ENCODE assay signal across 19 cellular contexts in the genomic region with DNA sequence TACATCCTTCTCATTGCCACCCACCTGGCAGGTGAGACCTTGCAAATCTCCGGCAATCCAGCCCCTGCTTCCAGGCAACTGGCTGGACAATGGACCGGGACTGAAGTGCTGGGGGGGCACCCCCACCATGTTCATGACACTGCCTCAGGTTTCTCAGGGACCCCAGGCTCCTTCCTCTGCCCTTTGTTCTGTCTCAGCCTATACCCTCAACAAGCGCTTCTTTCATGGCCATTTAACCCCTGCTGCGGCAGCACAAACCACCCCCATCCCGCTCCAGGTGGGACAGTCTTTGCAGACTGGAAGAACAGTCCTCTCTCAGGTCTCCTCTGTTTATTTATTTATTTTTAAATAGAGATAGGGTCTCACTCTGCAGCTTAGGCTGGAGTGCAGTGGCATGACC. TPM values are rescaled to one million over a fixed set of nuclear protein-coding genes. Genes with fewer than 3 reads are reported as not detected.
DNase-seq lines count a peak whose midpoint lies in the region; ATAC-seq and TF ChIP-seq lines count a peak whose summit lies in the region.
"Had no signal": no experiment of that assay in that cellular context is flagged by ENCODE, and none has a peak within 500 bp of the region (broad histone marks: within the 10 kb centered on the region; RNA-seq: fewer than 3 reads in every experiment).

No MANE protein-coding gene starts in this region.

- H3K23me2 ChIP-seq in H9 (ENCODE audit: insufficient read length, low read depth, low read length, poor library complexity, severe bottlenecking), result no peaks in the 10 kb centered on the region

- no peak overlapping the region for H3K4me2 ChIP-seq in H9 (ENCODE audit: insufficient read depth, insufficient read length, low read length)

- no peaks in the 10 kb centered on the region for H3K9me3 ChIP-seq in H9 (ENCODE audit: control insufficient read depth, low read depth, low read length)
- H3K9me3 ChIP-seq in CD8-positive, alpha-beta memory T cell (ENCODE audit: low read length), result no peaks in the 10 kb centered on the region
- H3K9me3 ChIP-seq: BE2C, Caco-2 had no signal

- no peak overlapping the region for H3K4me3 ChIP-seq in CD8-positive, alpha-beta memory T cell (ENCODE audit: low read length)
- H3K4me3 ChIP-seq: GM12878 had no signal

- no peaks in the 10 kb centered on the region for H3K79me1 ChIP-seq in H9 (ENCODE audit: insufficient read depth, low read depth, low read length, poor library complexity, severe bottlenecking)

- H3K9me3 Mint-ChIP-seq in H9, result no peaks in the 10 kb centered on the region
- H3K9me3 Mint-ChIP-seq in CD8-positive, alpha-beta memory T cell, result no peaks in the 10 kb centered on the region
- H3K9me3 Mint-ChIP-seq in progenitor cell of endocrine pancreas (ENCODE audit: low read depth), result no peaks in the 10 kb centered on the region
- H3K9me3 Mint-ChIP-seq: CD4-positive, CD25-positive, alpha-beta regulatory T cell; HFFc6 had no signal

- H3K4ac ChIP-seq in H9 (ENCODE audit: low read depth, low read length), result no peak overlapping the region

- no peak overlapping the region for H4K8ac ChIP-seq in H9 (replicated peaks; ENCODE audit: insufficient read length, low read depth, low read length)

- CTCF ChIA-PET in CD8-positive, alpha-beta memory T cell (lab: Charles Lee), result no interaction called here

- H3K9ac ChIP-seq in H9 (ENCODE audit: extremely low read depth, insufficient read length, low read length), result no peak overlapping the region

- WGBS in H9 (ENCODE audit: extremely low coverage, insufficient read length, low lambda C conversion rate), result no CpG with 5 or more reads among the region's 5 CpGs

- no peaks in the 10 kb centered on the region for H3K27me3 ChIP-seq in H9 (ENCODE audit: insufficient read depth, low read length)
- H3K27me3 ChIP-seq in CD8-positive, alpha-beta memory T cell (ENCODE audit: insufficient read depth, low read length, poor library complexity, severe bottlenecking), result no peaks in the 10 kb centered on the region
- H3K27me3 ChIP-seq: BE2C had no signal

- no peak overlapping the region for H2BK120ac ChIP-seq in H9 (ENCODE audit: low read depth, low read length, poor library complexity, severe bottlenecking)

- in situ Hi-C loops in GM13977 (cut with MboI; ENCODE audit: low pct_unique_long_range_greater_than_20kb, low sequenced_read_pairs, unreplicated experiment), result no loop called here

- H2BK12ac ChIP-seq in H9 (ENCODE audit: insufficient read length, low read depth, low read length), result no peak overlapping the region

- H3K79me2 ChIP-seq in H9 (ENCODE audit: insufficient read depth, low read length), result no peaks in the 10 kb centered on the region

- no peak overlapping the region for H2BK20ac ChIP-seq in H9 (ENCODE audit: low read depth, low read length, poor library complexity, severe bottlenecking)

- H2AK5ac ChIP-seq in H9 (ENCODE audit: insufficient read length, low read length), result no peak overlapping the region

- H3T11ph ChIP-seq in H9 (ENCODE audit: low read length), result no peak overlapping the region

- peaks cover 10% of the 10 kb centered on the region for H3K27me3 Mint-ChIP-seq in H9 (ENCODE audit: low read depth)
- H3K27me3 Mint-ChIP-seq in CD8-positive, alpha-beta memory T cell, result peaks cover 5 to 9% of the 10 kb centered on the region in 2 donors
- H3K27me3 Mint-ChIP-seq in progenitor cell of endocrine pancreas, result peaks cover 4% of the 10 kb centered on the region

- H3K23ac ChIP-seq in H9 (ENCODE audit: insufficient read length, low read depth, low read length), result no peak overlapping the region

- H2BK5ac ChIP-seq in H9 (ENCODE audit: insufficient read length, low read length), result no peak overlapping the region

- DNase-seq in GM13977 (ENCODE audit: low spot score) (peak; percentile 10), H9 (no peak), sciatic nerve (ENCODE audit: low spot score) (peak; percentile 9), progenitor cell of endocrine pancreas (ENCODE audit: low spot score, unreplicated experiment) (no peak)
- DNase-seq in CD8-positive, alpha-beta memory T cell, result no peak
- DNase-seq: ACHN; BE2C; C1 segment of cervical spinal cord; CD4-positive, CD25-positive, alpha-beta regulatory T cell; DMS79 treated with DMSO at 0.1 percent for 48 hours; HFFc6; Kasumi-1; KG1 had no signal

- H4K20me1 ChIP-seq in H9 (ENCODE audit: control insufficient read depth, insufficient read depth, insufficient read length), result no peaks in the 10 kb centered on the region

- ATAC-seq in sciatic nerve (no peak), HG03432 (IDR thresholded peaks at IDR 0.05; ENCODE audit: unreplicated experiment) (no peak)
- ATAC-seq: GM12878, HCT116 had no signal

- TF ChIP-seq CTCF in GM13977 (IDR thresholded peaks at IDR 0.05; ENCODE audit: extremely low read depth, insufficient read depth, missing control alignments) (no peak), H9 (conservative IDR thresholded peaks at IDR 0.05) (no peak), progenitor cell of endocrine pancreas (IDR thresholded peaks at IDR 0.05; ENCODE audit: unreplicated experiment) (no peak)

- peak overlapping the region; percentile 29; the same call in 1 of the 2 replicates for H3K14ac ChIP-seq in H9 (ENCODE audit: insufficient read depth, low read length)

- H4K91ac ChIP-seq in H9 (ENCODE audit: insufficient read length, low read depth, low read length), result no peak overlapping the region

- H3K27ac Mint-ChIP-seq in H9 (no peak overlapping the region), progenitor cell of endocrine pancreas (no peak overlapping the region)
- H3K27ac Mint-ChIP-seq in CD8-positive, alpha-beta memory T cell, result no peak overlapping the region
- H3K27ac Mint-ChIP-seq: CD4-positive, CD25-positive, alpha-beta regulatory T cell; HFFc6 had no signal

- H3K4me1 ChIP-seq in H9 (ENCODE audit: insufficient read depth, low read length), result no peaks in the 10 kb centered on the region
- H3K4me1 ChIP-seq in CD8-positive, alpha-beta memory T cell (ENCODE audit: insufficient read depth, low read length), result no peaks in the 10 kb centered on the region
- H3K4me1 ChIP-seq: BE2C, Caco-2 had no signal

- H3K27ac ChIP-seq in H9 (ENCODE audit: insufficient read length, low read depth, low read length), result no peak overlapping the region
- no peak overlapping the region for H3K27ac ChIP-seq in CD8-positive, alpha-beta memory T cell (ENCODE audit: low read depth, low read length)

- H2BK15ac ChIP-seq in H9 (ENCODE audit: low read depth, low read length), result no peak overlapping the region

- POLR2A ChIA-PET in CD8-positive, alpha-beta memory T cell (lab: Charles Lee), result no interaction called here

- H3K56ac ChIP-seq in H9 (ENCODE audit: insufficient read length, low read depth, low read length), result no peak overlapping the region

- H2AFZ ChIP-seq in H9 (ENCODE audit: low read length), result no peak overlapping the region

- H3K18ac ChIP-seq in H9 (ENCODE audit: insufficient read length, low read depth, low read length), result no peak overlapping the region

- H3K4me1 Mint-ChIP-seq in H9 (peaks cover 0 to 4% of the 10 kb centered on the region in 2 experiments; a peak in 1 of 4 replicates), progenitor cell of endocrine pancreas (ENCODE audit: low read depth) (no peaks in the 10 kb centered on the region)
- H3K4me1 Mint-ChIP-seq in CD8-positive, alpha-beta memory T cell, result no peaks in the 10 kb centered on the region
- H3K4me1 Mint-ChIP-seq: CD4-positive, CD25-positive, alpha-beta regulatory T cell had no signal

- H3K36me3 Mint-ChIP-seq in H9 (ENCODE audit: insufficient read depth in 1 of 3, low read depth in 3 of 3) (no peaks in the 10 kb centered on the region), progenitor cell of endocrine pancreas (ENCODE audit: insufficient read depth) (no peaks in the 10 kb centered on the region)
- H3K36me3 Mint-ChIP-seq in CD8-positive, alpha-beta memory T cell, result no peaks in the 10 kb centered on the region
- H3K36me3 Mint-ChIP-seq: CD4-positive, CD25-positive, alpha-beta regulatory T cell had no signal

- H4K5ac ChIP-seq in H9 (ENCODE audit: insufficient read length, low read depth, low read length), result no peak overlapping the region

- H3K4me3 Mint-ChIP-seq in H9 (no peak overlapping the region), progenitor cell of endocrine pancreas (ENCODE audit: low read depth) (no peak overlapping the region)
- no peak overlapping the region for H3K4me3 Mint-ChIP-seq in CD8-positive, alpha-beta memory T cell
- H3K4me3 Mint-ChIP-seq: CD4-positive, CD25-positive, alpha-beta regulatory T cell; HFFc6 had no signal

- intact Hi-C loops in sciatic nerve (cut with DNase I), result no loop called here

- H3K36me3 ChIP-seq in CD8-positive, alpha-beta memory T cell (ENCODE audit: insufficient read depth, low read length), result no peaks in the 10 kb centered on the region
- H3K36me3 ChIP-seq: BE2C had no signal

RNA-seq across cellular contexts. Expression of a gene that starts 7.6 kb away (rescaled TPM):
- total RNA-seq in H9 (2021) (0.39 and 0.55 TPM in 2 replicates), sciatic nerve (0.31 TPM), progenitor cell of endocrine pancreas (0.42 TPM in 1 of 2 replicates, not detected in the other)
- not detected for total RNA-seq in CD8-positive, alpha-beta memory T cell
- not detected for polyA plus RNA-seq in CD8-positive, alpha-beta memory T cell
- total RNA-seq: CD4-positive, CD25-positive, alpha-beta regulatory T cell; GM12878; H4; HT-29 had no signal
- polyA plus RNA-seq: CD4-positive, CD25-positive, alpha-beta regulatory T cell had no signal

RNA-seq across cellular contexts. Expression of a gene that starts 33.2 kb away (rescaled TPM):
- total RNA-seq in H9 (2021) (190 and 201 TPM in 2 replicates), sciatic nerve (90.1 TPM), progenitor cell of endocrine pancreas (160 and 179 TPM in 2 replicates)
- total RNA-seq in CD8-positive, alpha-beta memory T cell, result 100 to 1,000 TPM; 307 to 324 TPM
- polyA plus RNA-seq in CD8-positive, alpha-beta memory T cell, result 134 TPM

RNA-seq across cellular contexts. Expression of a gene that starts 33.7 kb away (rescaled TPM):
- total RNA-seq in H9 (2021) (18.4 and 18.5 TPM in 2 replicates), sciatic nerve (17.9 TPM), progenitor cell of endocrine pancreas (30.7 and 33.7 TPM in 2 replicates)
- 10 to 100 TPM; 18.7 to 19.6 TPM for total RNA-seq in CD8-positive, alpha-beta memory T cell
- 9.8 TPM for polyA plus RNA-seq in CD8-positive, alpha-beta memory T cell

Comparison
In these comparisons a context has a peak if more than half of its experiments do, and no peak if none do; other contexts are left out.
1. DNase-seq: peak in GM13977 (single experiment) and sciatic nerve (single experiment); none in H9 (single experiment), CD8-positive, alpha-beta memory T cell (0 of 5) and progenitor cell of endocrine pancreas (single experiment).